In the genomic region with DNA sequence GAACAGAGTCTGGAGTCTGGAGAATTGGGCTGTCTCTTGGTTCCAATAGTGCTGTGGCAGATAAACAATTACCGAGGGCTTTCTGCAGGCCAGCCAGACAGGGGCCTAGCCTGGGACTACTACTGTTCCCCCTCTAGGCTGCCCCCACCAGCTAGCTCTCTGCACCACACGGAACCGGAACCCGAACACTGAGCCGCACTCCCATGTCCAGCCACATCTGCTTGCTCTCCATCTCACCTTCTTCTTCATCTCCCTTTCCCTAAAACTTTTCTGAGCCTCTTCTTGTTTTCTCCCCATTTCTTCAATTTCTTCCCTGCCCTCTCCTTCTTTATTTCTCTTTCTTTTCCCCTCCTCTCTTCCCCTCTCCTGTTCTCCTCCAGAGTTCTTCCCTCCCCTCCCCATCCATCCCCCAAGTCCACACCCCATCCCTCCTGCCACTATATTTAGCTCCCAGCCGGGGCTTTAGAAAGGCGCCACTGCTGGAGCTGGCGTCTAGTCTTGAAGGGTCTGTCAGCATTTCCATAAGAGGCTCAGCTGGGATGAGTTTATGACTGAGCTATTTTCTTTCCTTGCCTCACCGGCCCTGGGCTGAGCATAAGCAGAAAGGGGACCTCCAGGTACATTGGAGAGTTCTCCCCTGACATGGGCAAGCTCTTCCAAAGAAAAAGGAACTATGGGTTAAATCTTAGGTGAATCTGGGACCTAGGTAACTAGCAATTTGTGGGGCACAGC, we compare ENCODE assay signal across 1 cellular context.
TF ChIP-seq lines count a peak whose summit lies in the region.

No MANE protein-coding gene starts in this region.

TF ChIP-seq in SK-N-SH treated with all-trans-retinoic acid at 6 μM for 48 hours, 23 proteins besides CTCF, POLR2A, EP300 and RAD21 (continued from another document):
- TF ChIP-seq, protein P1, sequence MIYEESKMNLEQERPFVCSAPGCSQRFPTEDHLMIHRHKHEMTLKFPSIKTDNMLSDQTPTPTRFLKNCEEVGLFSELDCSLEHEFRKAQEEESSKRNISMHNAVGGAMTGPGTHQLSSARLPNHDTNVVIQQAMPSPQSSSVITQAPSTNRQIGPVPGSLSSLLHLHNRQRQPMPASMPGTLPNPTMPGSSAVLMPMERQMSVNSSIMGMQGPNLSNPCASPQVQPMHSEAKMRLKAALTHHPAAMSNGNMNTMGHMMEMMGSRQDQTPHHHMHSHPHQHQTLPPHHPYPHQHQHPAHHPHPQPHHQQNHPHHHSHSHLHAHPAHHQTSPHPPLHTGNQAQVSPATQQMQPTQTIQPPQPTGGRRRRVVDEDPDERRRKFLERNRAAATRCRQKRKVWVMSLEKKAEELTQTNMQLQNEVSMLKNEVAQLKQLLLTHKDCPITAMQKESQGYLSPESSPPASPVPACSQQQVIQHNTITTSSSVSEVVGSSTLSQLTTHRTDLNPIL (CRISPR knock-in tag; IDR thresholded peaks at IDR 0.05; ENCODE audit: low read depth): no peak
- TF ChIP-seq BACH2 (CRISPR knock-in tag; IDR thresholded peaks at IDR 0.05; ENCODE audit: borderline replicate concordance) (no peak), ISL1 (CRISPR knock-in tag; IDR thresholded peaks at IDR 0.05) (no peak), ZFP30 (CRISPR knock-in tag; IDR thresholded peaks at IDR 0.05) (no peak), ZNF8 (CRISPR knock-in tag; IDR thresholded peaks at IDR 0.05) (no peak)
